Comparison of ENCODE assay signal across 8 cellular contexts in genomic region chr7:78770422-78771410, GRCh38.
DNase-seq lines count a peak whose midpoint lies in the region; ATAC-seq and TF ChIP-seq lines count a peak whose summit lies in the region.

No MANE protein-coding gene starts in this region.

- DNase-seq in NCI-H1694 (lab: John Stamatoyannopoulos, UW) (peak; percentile 42), endothelial cell (ENCODE audit: low spot score) (no peak), nephron progenitor cell (no peak), foreskin melanocyte (no peak), COLO668 (lab: John Stamatoyannopoulos, UW; ENCODE audit: unreplicated experiment) (no peak), HuH-7 (ENCODE audit: low spot score) (no peak)
- no peak for DNase-seq in stimulated activated naive CD8-positive, alpha-beta T cell treated with anti-CD3 and anti-CD28 coated beads, Interleukin-15, Interleukin-2, amounts not matched to agents 100 U/mL and 50 U/mL, for 24 hours

- H3K4me3 Mint-ChIP-seq in endothelial cell (ENCODE audit: unreplicated experiment) (peak overlapping the region; percentile 84), nephron progenitor cell (peak overlapping the region; percentile 80)

- no peaks in the 10 kb centered on the region for H3K9me3 ChIP-seq in ES-I3 (ENCODE audit: control insufficient read depth, insufficient read depth, low read length)

- H3K4me1 ChIP-seq in ES-I3 (ENCODE audit: insufficient read depth, low read length): peaks cover 9% of the 10 kb centered on the region; the same call in 1 of the 2 replicates

- H3K36me3 Mint-ChIP-seq in endothelial cell (ENCODE audit: low read depth, unreplicated experiment) (no peaks in the 10 kb centered on the region), nephron progenitor cell (ENCODE audit: low read depth) (no peaks in the 10 kb centered on the region)

- H3K36me3 ChIP-seq in ES-I3 (ENCODE audit: insufficient read depth, low read length): no peaks in the 10 kb centered on the region

- H3K27me3 Mint-ChIP-seq in endothelial cell (ENCODE audit: unreplicated experiment): peaks cover 2% of the 10 kb centered on the region
- peaks cover 8% of the 10 kb centered on the region for H3K27me3 Mint-ChIP-seq in nephron progenitor cell (ENCODE audit: low read depth, poor library complexity)

- no peak for ATAC-seq in stimulated activated naive CD8-positive, alpha-beta T cell treated with anti-CD3 and anti-CD28 coated beads, Interleukin-15, Interleukin-2, amounts not matched to agents 100 U/mL and 50 U/mL, for 24 hours

- H3K27ac Mint-ChIP-seq in endothelial cell (ENCODE audit: unreplicated experiment) (no peak overlapping the region), nephron progenitor cell (no peak overlapping the region)

- H3K4me1 Mint-ChIP-seq in endothelial cell (ENCODE audit: unreplicated experiment) (peaks cover 8% of the 10 kb centered on the region), nephron progenitor cell (peaks cover 10% of the 10 kb centered on the region)

- TF ChIP-seq CTCF in endothelial cell (IDR thresholded peaks at IDR 0.05; ENCODE audit: unreplicated experiment) (no peak), nephron progenitor cell (IDR thresholded peaks at IDR 0.05) (no peak)

- H3K9ac ChIP-seq in ES-I3 (ENCODE audit: low read depth, low read length): peak overlapping the region; percentile 58

- H3K9me3 Mint-ChIP-seq in endothelial cell (ENCODE audit: unreplicated experiment): no peaks in the 10 kb centered on the region
- no peaks in the 10 kb centered on the region for H3K9me3 Mint-ChIP-seq in nephron progenitor cell
